ENCODE assay signal across 25 cellular contexts in genomic region chr19:13573268-13573667, GRCh38.
"Had no signal": no experiment of that assay in that cellular context is flagged by ENCODE, and none has a peak within 500 bp of the region (broad histone marks: within the 10 kb centered on the region; RNA-seq: fewer than 3 reads in every experiment).

No MANE protein-coding gene starts in this region.

- DNase-seq: activated CD4-positive, alpha-beta memory T cell treated with anti-CD3 and anti-CD28 coated beads for 36 hours; activated CD4-positive, alpha-beta T cell treated with anti-CD3 and anti-CD28 coated beads for 48 hours; activated CD8-positive, alpha-beta memory T cell treated with anti-CD3 and anti-CD28 coated beads, Interleukin-2, amount 50 U/mL, for 4 hours; activated gamma-delta T cell; activated naive CD4-positive, alpha-beta T cell treated with anti-CD3 and anti-CD28 coated beads, Interleukin-2, amount 10 ng/mL, durations not matched to agents 7 days and 5 days; activated T-cell treated with anti-CD3 and anti-CD28 coated beads, Interleukin-2, amount 50 U/mL, for 1 hour; amniotic stem cell; foreskin melanocyte; kidney; left colon; mammary epithelial cell; naive B cell; occipital lobe; right cardiac atrium; stimulated activated CD4-positive, alpha-beta T cell treated with anti-CD3 and anti-CD28 coated beads, Interleukin-2, amount 100 ng/mL, for 48 hours; stimulated activated naive CD4-positive, alpha-beta T cell treated with Interleukin-2 at 50 U/mL for 16 hours; T-helper 9 cell had no signal

- H3K27me3 ChIP-seq: tibial nerve had no signal

- H3K4me3 ChIP-seq: esophagus muscularis mucosa, tibial nerve had no signal

- H3K4me3 Mint-ChIP-seq: activated CD4-positive, alpha-beta memory T cell treated with anti-CD3 and anti-CD28 coated beads for 36 hours; activated naive CD4-positive, alpha-beta T cell treated with anti-CD3 and anti-CD28 coated beads, Interleukin-2, amount 10 ng/mL, durations not matched to agents 7 days and 5 days; activated T-helper 1 cell treated with anti-CD3 and anti-CD28 coated beads, Interleukin-12 subunit alpha, Interleukin-12 subunit beta, Interleukin-2, Interleukin-4 antibody, amounts not matched to agents 30 ng/mL and 10 ng/mL and 1 ng/mL, durations not matched to agents 14 hours and 24 hours and 36 hours; mesothelial cell of epicardium; naive B cell had no signal

- H3K4me1 ChIP-seq: esophagus muscularis mucosa, tibial nerve had no signal

- H3K36me3 Mint-ChIP-seq: activated CD4-positive, alpha-beta memory T cell treated with anti-CD3 and anti-CD28 coated beads for 36 hours; activated naive CD4-positive, alpha-beta T cell treated with anti-CD3 and anti-CD28 coated beads, Interleukin-2, amount 10 ng/mL, durations not matched to agents 7 days and 5 days; mesothelial cell of epicardium had no signal

- H3K4me1 Mint-ChIP-seq: activated naive CD4-positive, alpha-beta T cell treated with anti-CD3 and anti-CD28 coated beads, Interleukin-2, amount 10 ng/mL, durations not matched to agents 7 days and 5 days; mesothelial cell of epicardium; naive B cell had no signal

- H3K27ac ChIP-seq: esophagus muscularis mucosa, VCaP had no signal

- FAIRE-seq: astrocyte, kidney, TTC549 had no signal

- H3K27ac Mint-ChIP-seq: activated CD4-positive, alpha-beta memory T cell treated with anti-CD3 and anti-CD28 coated beads for 36 hours; activated naive CD4-positive, alpha-beta T cell treated with anti-CD3 and anti-CD28 coated beads, Interleukin-2, amount 10 ng/mL, durations not matched to agents 7 days and 5 days; activated T-helper 1 cell treated with anti-CD3 and anti-CD28 coated beads, Interleukin-12 subunit alpha, Interleukin-12 subunit beta, Interleukin-2, Interleukin-4 antibody, amounts not matched to agents 30 ng/mL and 10 ng/mL and 1 ng/mL, durations not matched to agents 14 hours and 24 hours and 36 hours; mesothelial cell of epicardium; naive B cell had no signal

- ATAC-seq: activated CD4-positive, CD25-positive, alpha-beta regulatory T cell treated with anti-CD3 and anti-CD28 coated beads, Interleukin-2, amount 50 U/mL, for 24 hours; left colon; right cardiac atrium had no signal

- H3K36me3 ChIP-seq: esophagus muscularis mucosa, tibial nerve had no signal
